Comparison of ENCODE assay signal across 16 cellular contexts in the genomic region with DNA sequence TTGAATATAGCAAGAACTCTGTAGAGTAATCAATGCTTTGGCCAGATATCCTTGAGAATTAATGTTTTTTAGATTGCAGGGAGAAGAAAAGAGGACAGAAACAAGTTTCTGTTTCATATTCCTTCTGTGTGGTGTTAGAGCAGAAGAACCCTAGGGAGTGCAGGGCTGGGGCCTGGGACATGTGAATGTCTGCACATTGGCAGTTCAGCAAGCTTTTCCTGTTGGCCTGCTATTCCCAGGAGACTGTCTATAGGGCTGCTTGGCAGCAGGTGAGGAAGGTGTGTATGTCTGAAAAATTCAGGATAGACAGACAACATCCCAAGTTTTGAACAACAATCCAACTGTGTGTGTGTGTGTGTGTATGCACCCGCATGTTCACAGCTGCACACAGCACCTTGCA. TPM values are rescaled to one million over a fixed set of nuclear protein-coding genes. Genes with fewer than 3 reads are reported as not detected.
DNase-seq lines count a peak whose midpoint lies in the region; ATAC-seq and TF ChIP-seq lines count a peak whose summit lies in the region.
"Had no signal": no experiment of that assay in that cellular context is flagged by ENCODE, and none has a peak within 500 bp of the region (broad histone marks: within the 10 kb centered on the region; RNA-seq: fewer than 3 reads in every experiment).

No MANE protein-coding gene starts in this region.

- peaks cover 2% of the 10 kb centered on the region; the same call in 1 of the 3 replicates for H3K4me1 Mint-ChIP-seq in GM23338
- H3K4me1 Mint-ChIP-seq: T-helper 17 cell had no signal

- H2AFZ ChIP-seq in GM23338, result no peak overlapping the region

- DNase-seq in GM23338 (ENCODE audit: low spot score), result no peak
- no peak for DNase-seq in right atrium auricular region (ENCODE audit: low spot score)
- DNase-seq in NCI-H146 treated with DMSO at 0.1 percent for 48 hours (lab: John Stamatoyannopoulos, UW; ENCODE audit: unreplicated experiment), result no peak
- no peak for DNase-seq in SHP77 treated with DMSO at 0.1 percent for 48 hours (lab: John Stamatoyannopoulos, UW)
- no peak for DNase-seq in SK-N-DZ (ENCODE audit: low spot score)
- DNase-seq: activated CD4-positive, alpha-beta memory T cell treated with anti-CD3 and anti-CD28 coated beads for 36 hours; activated gamma-delta T cell treated with Interleukin-2 at 50 U/mL for 16 hours; CD8-positive, alpha-beta T cell; foreskin fibroblast; GDM1; NCI-H1417 treated with DMSO at 0.1 percent for 48 hours; T-helper 17 cell had no signal

- no peaks in the 10 kb centered on the region for H3K79me2 ChIP-seq in GM23338 (replicated peaks; ENCODE audit: insufficient read depth)

- H3K27ac ChIP-seq in GM23338 (ENCODE audit: low read depth) (no peak overlapping the region), VCaP (peak overlapping the region; percentile 93), right atrium auricular region (peak overlapping the region; percentile 74 to 89), skin epidermis (peak overlapping the region in 16 of 21 experiments; percentile 26 to 82 (median 68))

- ATAC-seq in GM23338 (no peak), HG03571 (IDR thresholded peaks at IDR 0.05; ENCODE audit: unreplicated experiment) (no peak)
- ATAC-seq: CD8-positive, alpha-beta T cell; HepG2; T-helper 17 cell had no signal

- no peaks in the 10 kb centered on the region for H3K36me3 ChIP-seq in GM23338 (ENCODE audit: insufficient read depth)
- H3K36me3 ChIP-seq in right atrium auricular region, result no peaks in the 10 kb centered on the region

- H3K4me2 ChIP-seq in GM23338, result no peak overlapping the region

- peak overlapping the region; percentile 56; the same call in 1 of the 2 replicates for H3K27ac Mint-ChIP-seq in GM23338
- H3K27ac Mint-ChIP-seq: activated CD4-positive, alpha-beta memory T cell treated with anti-CD3 and anti-CD28 coated beads for 36 hours; CD8-positive, alpha-beta T cell; T-helper 17 cell had no signal

- TF ChIP-seq CTCF in GM23338 (conservative IDR thresholded peaks at IDR 0.05; ENCODE audit: low read depth in 2 of 2) (no peak), VCaP (conservative IDR thresholded peaks at IDR 0.05) (no peak), right atrium auricular region (IDR thresholded peaks at IDR 0.05) (no peak)

- no peak overlapping the region for H3K4me3 Mint-ChIP-seq in GM23338
- H3K4me3 Mint-ChIP-seq: activated CD4-positive, alpha-beta memory T cell treated with anti-CD3 and anti-CD28 coated beads for 36 hours; CD8-positive, alpha-beta T cell; T-helper 17 cell had no signal

- no peaks in the 10 kb centered on the region for H3K27me3 ChIP-seq in GM23338 (ENCODE audit: insufficient read depth)
- no peaks in the 10 kb centered on the region for H3K27me3 ChIP-seq in right atrium auricular region

- no peaks in the 10 kb centered on the region for H3F3A ChIP-seq in GM23338 (replicated peaks; ENCODE audit: low read depth)

- H3K9me2 ChIP-seq in GM23338 (ENCODE audit: insufficient read depth), result no peaks in the 10 kb centered on the region

- H3K9me3 ChIP-seq in right atrium auricular region, result no peaks in the 10 kb centered on the region

- H3K9me3 Mint-ChIP-seq in GM23338, result no peaks in the 10 kb centered on the region
- H3K9me3 Mint-ChIP-seq: activated CD4-positive, alpha-beta memory T cell treated with anti-CD3 and anti-CD28 coated beads for 36 hours; CD8-positive, alpha-beta T cell had no signal

- H3K4me1 ChIP-seq in GM23338 (ENCODE audit: insufficient read depth), result no peaks in the 10 kb centered on the region
- peaks cover 0 to 36% of the 10 kb centered on the region in 2 donors for H3K4me1 ChIP-seq in right atrium auricular region

- H3K36me3 Mint-ChIP-seq in GM23338 (ENCODE audit: low read depth), result no peaks in the 10 kb centered on the region
- H3K36me3 Mint-ChIP-seq: activated CD4-positive, alpha-beta memory T cell treated with anti-CD3 and anti-CD28 coated beads for 36 hours; CD8-positive, alpha-beta T cell had no signal

- H3K4me3 ChIP-seq in GM23338, result no peak overlapping the region
- no peak overlapping the region for H3K4me3 ChIP-seq in right atrium auricular region
- no peak overlapping the region for H3K4me3 ChIP-seq in skin epidermis

- H3K27me3 Mint-ChIP-seq in GM23338 (ENCODE audit: insufficient read depth, low read depth, poor library complexity), result peaks cover 3% of the 10 kb centered on the region
- H3K27me3 Mint-ChIP-seq: activated CD4-positive, alpha-beta memory T cell treated with anti-CD3 and anti-CD28 coated beads for 36 hours; T-helper 17 cell had no signal

- H4K20me1 ChIP-seq in GM23338 (replicated peaks; ENCODE audit: insufficient read depth), result no peaks in the 10 kb centered on the region

TF ChIP-seq in GM23338, 12 proteins besides CTCF, POLR2A, EP300 and RAD21 (continues in another document):
- TF ChIP-seq, protein P1, sequence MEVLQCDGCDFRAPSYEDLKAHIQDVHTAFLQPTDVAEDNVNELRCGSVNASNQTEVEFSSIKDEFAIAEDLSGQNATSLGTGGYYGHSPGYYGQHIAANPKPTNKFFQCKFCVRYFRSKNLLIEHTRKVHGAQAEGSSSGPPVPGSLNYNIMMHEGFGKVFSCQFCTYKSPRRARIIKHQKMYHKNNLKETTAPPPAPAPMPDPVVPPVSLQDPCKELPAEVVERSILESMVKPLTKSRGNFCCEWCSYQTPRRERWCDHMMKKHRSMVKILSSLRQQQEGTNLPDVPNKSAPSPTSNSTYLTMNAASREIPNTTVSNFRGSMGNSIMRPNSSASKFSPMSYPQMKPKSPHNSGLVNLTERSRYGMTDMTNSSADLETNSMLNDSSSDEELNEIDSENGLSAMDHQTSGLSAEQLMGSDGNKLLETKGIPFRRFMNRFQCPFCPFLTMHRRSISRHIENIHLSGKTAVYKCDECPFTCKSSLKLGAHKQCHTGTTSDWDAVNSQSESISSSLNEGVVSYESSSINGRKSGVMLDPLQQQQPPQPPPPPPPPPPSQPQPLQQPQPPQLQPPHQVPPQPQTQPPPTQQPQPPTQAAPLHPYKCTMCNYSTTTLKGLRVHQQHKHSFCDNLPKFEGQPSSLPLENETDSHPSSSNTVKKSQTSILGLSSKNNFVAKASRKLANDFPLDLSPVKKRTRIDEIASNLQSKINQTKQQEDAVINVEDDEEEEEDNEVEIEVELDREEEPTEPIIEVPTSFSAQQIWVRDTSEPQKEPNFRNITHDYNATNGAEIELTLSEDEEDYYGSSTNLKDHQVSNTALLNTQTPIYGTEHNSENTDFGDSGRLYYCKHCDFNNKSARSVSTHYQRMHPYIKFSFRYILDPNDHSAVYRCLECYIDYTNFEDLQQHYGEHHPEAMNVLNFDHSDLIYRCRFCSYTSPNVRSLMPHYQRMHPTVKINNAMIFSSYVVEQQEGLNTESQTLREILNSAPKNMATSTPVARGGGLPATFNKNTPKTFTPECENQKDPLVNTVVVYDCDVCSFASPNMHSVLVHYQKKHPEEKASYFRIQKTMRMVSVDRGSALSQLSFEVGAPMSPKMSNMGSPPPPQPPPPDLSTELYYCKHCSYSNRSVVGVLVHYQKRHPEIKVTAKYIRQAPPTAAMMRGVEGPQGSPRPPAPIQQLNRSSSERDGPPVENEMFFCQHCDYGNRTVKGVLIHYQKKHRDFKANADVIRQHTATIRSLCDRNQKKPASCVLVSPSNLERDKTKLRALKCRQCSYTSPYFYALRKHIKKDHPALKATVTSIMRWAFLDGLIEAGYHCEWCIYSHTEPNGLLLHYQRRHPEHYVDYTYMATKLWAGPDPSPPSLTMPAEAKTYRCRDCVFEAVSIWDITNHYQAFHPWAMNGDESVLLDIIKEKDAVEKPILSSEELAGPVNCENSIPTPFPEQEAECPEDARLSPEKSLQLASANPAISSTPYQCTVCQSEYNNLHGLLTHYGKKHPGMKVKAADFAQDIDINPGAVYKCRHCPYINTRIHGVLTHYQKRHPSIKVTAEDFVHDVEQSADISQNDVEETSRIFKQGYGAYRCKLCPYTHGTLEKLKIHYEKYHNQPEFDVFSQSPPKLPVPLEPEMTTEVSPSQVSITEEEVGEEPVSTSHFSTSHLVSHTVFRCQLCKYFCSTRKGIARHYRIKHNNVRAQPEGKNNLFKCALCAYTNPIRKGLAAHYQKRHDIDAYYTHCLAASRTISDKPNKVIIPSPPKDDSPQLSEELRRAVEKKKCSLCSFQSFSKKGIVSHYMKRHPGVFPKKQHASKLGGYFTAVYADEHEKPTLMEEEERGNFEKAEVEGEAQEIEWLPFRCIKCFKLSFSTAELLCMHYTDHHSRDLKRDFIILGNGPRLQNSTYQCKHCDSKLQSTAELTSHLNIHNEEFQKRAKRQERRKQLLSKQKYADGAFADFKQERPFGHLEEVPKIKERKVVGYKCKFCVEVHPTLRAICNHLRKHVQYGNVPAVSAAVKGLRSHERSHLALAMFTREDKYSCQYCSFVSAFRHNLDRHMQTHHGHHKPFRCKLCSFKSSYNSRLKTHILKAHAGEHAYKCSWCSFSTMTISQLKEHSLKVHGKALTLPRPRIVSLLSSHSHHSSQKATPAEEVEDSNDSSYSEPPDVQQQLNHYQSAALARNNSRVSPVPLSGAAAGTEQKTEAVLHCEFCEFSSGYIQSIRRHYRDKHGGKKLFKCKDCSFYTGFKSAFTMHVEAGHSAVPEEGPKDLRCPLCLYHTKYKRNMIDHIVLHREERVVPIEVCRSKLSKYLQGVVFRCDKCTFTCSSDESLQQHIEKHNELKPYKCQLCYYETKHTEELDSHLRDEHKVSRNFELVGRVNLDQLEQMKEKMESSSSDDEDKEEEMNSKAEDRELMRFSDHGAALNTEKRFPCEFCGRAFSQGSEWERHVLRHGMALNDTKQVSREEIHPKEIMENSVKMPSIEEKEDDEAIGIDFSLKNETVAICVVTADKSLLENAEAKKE (CRISPR knock-in tag; IDR thresholded peaks at IDR 0.05), result no peak
- TF ChIP-seq ZNF331 (CRISPR knock-in tag; IDR thresholded peaks at IDR 0.05; ENCODE audit: low read depth), result no peak
- no peak for TF ChIP-seq ZNF114 (CRISPR knock-in tag; IDR thresholded peaks at IDR 0.05)
- TF ChIP-seq STAT1 (IDR thresholded peaks at IDR 0.05; ENCODE audit: unreplicated experiment), result no peak

RNA-seq across cellular contexts. Expression of a gene that starts 13.6 kb away (rescaled TPM):
- total RNA-seq in GM23338 (2014; rRNA removed; shearing (Covaris generic)), result 341 and 348 TPM in 2 replicates
- 375 and 444 TPM in 2 replicates for polyA plus RNA-seq in GM23338 (2016; fragmentation: Nextera tagmentation; extraction: Ambion mirVana)
- total RNA-seq in right atrium auricular region, result 100 to 1,000 TPM; 440 to 569 TPM
- polyA plus RNA-seq in SK-N-DZ (2014; cell fraction: cytosol; rRNA removed), result 560 and 563 TPM in 2 replicates
- polyA plus RNA-seq in SK-N-DZ (2014; cell fraction: nucleus; rRNA removed), result 310 and 358 TPM in 2 replicates

RNA-seq across cellular contexts. Expression of a gene that starts 36.5 kb away (rescaled TPM):
- total RNA-seq in GM23338 (2014; rRNA removed; shearing (Covaris generic)), result 10.0 and 11.3 TPM in 2 replicates
- polyA plus RNA-seq in GM23338 (2016; fragmentation: Nextera tagmentation; extraction: Ambion mirVana), result 20.2 and 23.6 TPM in 2 replicates
- total RNA-seq in right atrium auricular region, result 10 to 100 TPM; 14.3 to 19.6 TPM
- polyA plus RNA-seq in SK-N-DZ (2014; cell fraction: cytosol; rRNA removed), result 53.0 TPM in 2 replicates
- polyA plus RNA-seq in SK-N-DZ (2014; cell fraction: nucleus; rRNA removed), result 11.4 and 19.1 TPM in 2 replicates

RNA-seq across cellular contexts. Expression of a gene that starts 52.1 kb away (rescaled TPM):
- total RNA-seq in GM23338 (2014; rRNA removed; shearing (Covaris generic)), result 91.7 and 106 TPM in 2 replicates
- 50.0 and 51.5 TPM in 2 replicates for polyA plus RNA-seq in GM23338 (2016; fragmentation: Nextera tagmentation; extraction: Ambion mirVana)
- 10 to 100 TPM; 88.7 to 99.2 TPM for total RNA-seq in right atrium auricular region
- 82.5 and 83.5 TPM in 2 replicates for polyA plus RNA-seq in SK-N-DZ (2014; cell fraction: cytosol; rRNA removed)
- polyA plus RNA-seq in SK-N-DZ (2014; cell fraction: nucleus; rRNA removed), result 72.4 and 88.3 TPM in 2 replicates
